Comparison of ENCODE assay signal across 8 cellular contexts in genomic region chr3:198167339-198168039, GRCh38.
A peak's percentile ranks its signal among the peaks of the same experiment; 100 is the strongest.
DNase-seq lines count a peak whose midpoint lies in the region; TF ChIP-seq lines count a peak whose summit lies in the region.
"Not testable (repeated sequence)": the region's sequence is repeated elsewhere in the genome, so short reads cannot be mapped to it uniquely, and the experiment has no call there.

No MANE protein-coding gene starts in this region.

- not testable (repeated sequence) for H3K27ac Mint-ChIP-seq in H9

- H3K27ac ChIP-seq in H9 (ENCODE audit: insufficient read length, low read depth, low read length); SK-N-SH (ENCODE audit: low read depth in 2 of 2, low read length in 1 of 2); osteoblast (ENCODE audit: low read depth, low read length): not testable (repeated sequence)

- not testable (repeated sequence) for H3K4me1 ChIP-seq in H9 (ENCODE audit: insufficient read depth, low read length); SK-N-SH (ENCODE audit: control insufficient read depth in 1 of 2, insufficient read depth in 2 of 2, low read depth in 1 of 2, low read length in 1 of 2); osteoblast (ENCODE audit: insufficient read depth, low read length)

- not testable (repeated sequence) for H3K27me3 ChIP-seq in H9 (ENCODE audit: insufficient read depth, low read length); SK-N-SH (ENCODE audit: insufficient read depth); osteoblast (ENCODE audit: insufficient read depth, low read length)

- peak; percentile 26 for TF ChIP-seq RAD21 in SK-N-SH (IDR thresholded peaks at IDR 0.05; ENCODE audit: low read length)

- H3K14ac ChIP-seq in H9 (ENCODE audit: insufficient read depth, low read length) = not testable (repeated sequence)

- H2BK12ac ChIP-seq in H9 (ENCODE audit: insufficient read length, low read depth, low read length) = not testable (repeated sequence)

- not testable (repeated sequence) for H3K79me1 ChIP-seq in H9 (ENCODE audit: insufficient read depth, low read depth, low read length, poor library complexity, severe bottlenecking)

- H3K27me3 Mint-ChIP-seq in H9 (ENCODE audit: low read depth) = not testable (repeated sequence)

- H3K23me2 ChIP-seq in H9 (ENCODE audit: insufficient read length, low read depth, low read length, poor library complexity, severe bottlenecking) = not testable (repeated sequence)

- not testable (repeated sequence) for H3F3A ChIP-seq in SK-N-SH (replicated peaks; ENCODE audit: insufficient read depth)

- not testable (repeated sequence) for H2BK5ac ChIP-seq in H9 (ENCODE audit: insufficient read length, low read length)

- not testable (repeated sequence) for H3K4me3 ChIP-seq in AG10803 (ENCODE audit: low read length); choroid plexus epithelial cell (ENCODE audit: low read depth, low read length); osteoblast (ENCODE audit: insufficient read depth, low read length)
- peak overlapping the region in 1 of 2 experiments; percentile 39; a peak in 1 of 4 replicates for H3K4me3 ChIP-seq in SK-N-SH (ENCODE audit: low read depth in 2 of 2, low read length in 1 of 2)

- not testable (repeated sequence) for H3K4me3 Mint-ChIP-seq in H9

- H3K9me3 Mint-ChIP-seq in H9 = not testable (repeated sequence)

- not testable (repeated sequence) for H3K23ac ChIP-seq in H9 (ENCODE audit: insufficient read length, low read depth, low read length)

- not testable (repeated sequence) for H3K56ac ChIP-seq in H9 (ENCODE audit: insufficient read length, low read depth, low read length)

- H2BK20ac ChIP-seq in H9 (ENCODE audit: low read depth, low read length, poor library complexity, severe bottlenecking) = not testable (repeated sequence)

- peak; percentile 44 for DNase-seq in AG10803 (ENCODE audit: low read depth)
- DNase-seq in H9 = peak; percentile 55
- DNase-seq in SK-N-SH = peak; percentile 17
- DNase-seq in activated T-cell treated with anti-CD3 and anti-CD28 coated beads, Interleukin-2, amount 50 U/mL, for 1 hour = peak; percentile 76
- DNase-seq in choroid plexus epithelial cell (ENCODE audit: low read depth) = peak; percentile 60
- DNase-seq in hepatic stellate cell (ENCODE audit: low spot score) = peak; percentile 2
- DNase-seq in osteoblast (ENCODE audit: insufficient read length, low spot score, missing footprints) = not testable (repeated sequence)
- DNase-seq in stimulated activated CD4-positive, alpha-beta T cell treated with anti-CD3 and anti-CD28 coated beads, TNF-alpha, amount 100 ng/mL, for 48 hours (ENCODE audit: low read depth in 3 of 3) = peak; percentile 30 to 39 (median 33)

- not testable (repeated sequence) for H4K91ac ChIP-seq in H9 (ENCODE audit: insufficient read length, low read depth, low read length)

- H3K9ac ChIP-seq in H9 (ENCODE audit: extremely low read depth, insufficient read length, low read length); SK-N-SH: not testable (repeated sequence)

- not testable (repeated sequence) for H3K4me2 ChIP-seq in H9 (ENCODE audit: insufficient read depth, insufficient read length, low read length); SK-N-SH; osteoblast (ENCODE audit: insufficient read depth, low read length)

- not testable (repeated sequence) for H3K9me2 ChIP-seq in SK-N-SH

- not testable (repeated sequence) for H3T11ph ChIP-seq in H9 (ENCODE audit: low read length)

- H4K5ac ChIP-seq in H9 (ENCODE audit: insufficient read length, low read depth, low read length) = not testable (repeated sequence)

- H3K79me2 ChIP-seq in H9 (ENCODE audit: insufficient read depth, low read length); SK-N-SH (ENCODE audit: insufficient read depth); osteoblast (ENCODE audit: insufficient read depth, low read length): not testable (repeated sequence)

- not testable (repeated sequence) for H4K20me1 ChIP-seq in H9 (ENCODE audit: control insufficient read depth, insufficient read depth, insufficient read length); SK-N-SH (ENCODE audit: insufficient read depth); osteoblast (ENCODE audit: insufficient read depth, low read length)

- H3K4me1 Mint-ChIP-seq in H9 = not testable (repeated sequence)

- H2AK5ac ChIP-seq in H9 (ENCODE audit: insufficient read length, low read length) = not testable (repeated sequence)

- no CpG with 5 or more reads among the region's 17 CpGs for WGBS in H9 (ENCODE audit: extremely low coverage, insufficient read length, low lambda C conversion rate)
- under 1% methylated on average over 13 of the region's 17 CpGs for WGBS in SK-N-SH (ENCODE audit: low lambda C conversion rate)

- H3K36me3 ChIP-seq in SK-N-SH (replicated peaks in 1 of 2; ENCODE audit: control insufficient read depth in 1 of 2, insufficient read depth in 2 of 2, low read length in 1 of 2); osteoblast (ENCODE audit: insufficient read depth, low read length): not testable (repeated sequence)

- POLR2A ChIA-PET in SK-N-SH (lab: Yijun Ruan, JAX) = not testable (repeated sequence)

- CTCF ChIA-PET in SK-N-SH (lab: Yijun Ruan, JAX) = not testable (repeated sequence)

- H3K36me3 Mint-ChIP-seq in H9 (ENCODE audit: insufficient read depth in 1 of 3, low read depth in 3 of 3) = peaks cover 13 to 28% (median 14%) of the 10 kb centered on the region in 3 experiments; a peak in 5 of 7 replicates

- not testable (repeated sequence) for H3K18ac ChIP-seq in H9 (ENCODE audit: insufficient read length, low read depth, low read length)

- not testable (repeated sequence) for H2AFZ ChIP-seq in H9 (ENCODE audit: low read length); SK-N-SH (ENCODE audit: low read depth); osteoblast (ENCODE audit: low read length)

- H2BK120ac ChIP-seq in H9 (ENCODE audit: low read depth, low read length, poor library complexity, severe bottlenecking) = not testable (repeated sequence)

- H3K9me3 ChIP-seq in H9 (ENCODE audit: control insufficient read depth, low read depth, low read length); SK-N-SH; osteoblast (ENCODE audit: low read depth, low read length): not testable (repeated sequence)

- not testable (repeated sequence) for H4K8ac ChIP-seq in H9 (replicated peaks; ENCODE audit: insufficient read length, low read depth, low read length)

- TF ChIP-seq CTCF in AG10803 (conservative IDR thresholded peaks at IDR 0.05; ENCODE audit: low read length) (peak; percentile 35; the same call in 1 of the 2 replicates), H9 (conservative IDR thresholded peaks at IDR 0.05) (peak; percentile 88), SK-N-SH (IDR thresholded peaks at IDR 0.05) (peak; percentile 77), choroid plexus epithelial cell (conservative IDR thresholded peaks at IDR 0.05; ENCODE audit: low read depth, low read length) (peak; percentile 46), osteoblast (IDR thresholded peaks at IDR 0.05; ENCODE audit: extremely low read depth, low read depth, low read length) (peak; percentile 57)

- not testable (repeated sequence) for TF ChIP-seq EP300 in SK-N-SH (IDR thresholded peaks at IDR 0.05; ENCODE audit: borderline replicate concordance in 1 of 2, low read depth in 1 of 2, low read length in 1 of 2)

- not testable (repeated sequence) for H2BK15ac ChIP-seq in H9 (ENCODE audit: low read depth, low read length)

- not testable (repeated sequence) for H3K4ac ChIP-seq in H9 (ENCODE audit: low read depth, low read length)

TF ChIP-seq in SK-N-SH, 30 proteins besides CTCF, POLR2A, EP300 and RAD21:
- peak; percentile 23 for TF ChIP-seq SMC3 (IDR thresholded peaks at IDR 0.05; ENCODE audit: low read depth, low read length)

Comparison
In these comparisons a context has a peak if more than half of its experiments do, and no peak if none do; other contexts are left out.
1. CTCF ChIP-seq: peak in every context shown above with its lines; median percentile 88 in H9; 77 in SK-N-SH; 57 in osteoblast; 46 in choroid plexus epithelial cell; 35 in AG10803.